Comparison of ENCODE assay signal across 16 cellular contexts in the genomic region with DNA sequence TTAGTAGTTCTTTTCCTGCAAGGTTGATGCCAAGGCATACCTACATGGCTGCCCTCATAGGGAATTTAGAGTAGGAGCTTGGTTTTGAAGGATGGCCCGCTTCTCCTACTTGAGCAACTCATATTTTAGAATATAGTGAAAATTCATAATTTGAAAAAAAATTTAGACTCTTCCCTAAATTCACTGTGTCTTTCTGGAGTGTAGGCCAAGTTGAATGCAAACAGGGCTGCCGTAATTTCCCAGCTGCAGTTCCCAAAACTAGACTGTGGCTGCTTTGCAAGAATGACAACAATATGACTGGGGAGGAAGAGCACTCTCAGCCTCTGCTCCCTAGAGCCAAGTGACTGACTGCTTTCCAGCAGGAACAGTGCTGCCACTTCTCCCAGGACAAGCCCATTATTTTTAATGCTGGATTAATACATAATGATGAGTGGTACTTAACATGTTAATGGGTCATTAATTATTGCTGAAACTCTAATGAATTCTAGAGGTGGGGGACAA.
A peak's percentile ranks its signal among the peaks of the same experiment; 100 is the strongest.
DNase-seq lines count a peak whose midpoint lies in the region; TF ChIP-seq lines count a peak whose summit lies in the region.
"Had no signal": no experiment of that assay in that cellular context is flagged by ENCODE, and none has a peak within 500 bp of the region (broad histone marks: within the 10 kb centered on the region; RNA-seq: fewer than 3 reads in every experiment).

No MANE protein-coding gene starts in this region.

- no peaks in the 10 kb centered on the region for H3K9me3 ChIP-seq in Karpas-422 (ENCODE audit: low read length)
- H3K9me3 ChIP-seq: BLaER1 treated with 17β-estradiol and CSF1 and Interleukin-3, amounts not matched to agents 10 nM and 100 nM had no signal

- H3K4me1 ChIP-seq in Karpas-422 (ENCODE audit: low read length): no peaks in the 10 kb centered on the region

- H3K4me3 ChIP-seq in coronary artery: no peak overlapping the region
- H3K4me3 ChIP-seq in Karpas-422 (ENCODE audit: low read length): no peak overlapping the region
- H3K4me3 ChIP-seq: BLaER1 treated with 17β-estradiol and CSF1 and Interleukin-3, amounts not matched to agents 10 nM and 100 nM; GM12878 had no signal

- no peak for TF ChIP-seq CTCF in coronary artery (IDR thresholded peaks at IDR 0.05)
- no peak for TF ChIP-seq CTCF in neural crest cell (conservative IDR thresholded peaks at IDR 0.05)

- no peaks in the 10 kb centered on the region for H3K27me3 ChIP-seq in Karpas-422 (ENCODE audit: low read length)
- H3K27me3 ChIP-seq: BLaER1 treated with 17β-estradiol and CSF1 and Interleukin-3, amounts not matched to agents 10 nM and 100 nM had no signal

- peaks cover 40% of the 10 kb centered on the region for H3K4me1 Mint-ChIP-seq in neural crest cell

- peak; percentile 19 for DNase-seq in NCI-H82 (lab: John Stamatoyannopoulos, UW)
- no peak for DNase-seq in NCI-H82 treated with DMSO at 0.1 percent for 48 hours (lab: John Stamatoyannopoulos, UW; ENCODE audit: unreplicated experiment)
- DNase-seq in Ammon's horn (ENCODE audit: low spot score): peak; percentile 32
- peak; percentile 36 for DNase-seq in coronary artery (ENCODE audit: low spot score)
- DNase-seq in neural crest cell (ENCODE audit: low read depth, low spot score): no peak
- no peak for DNase-seq in Karpas-422
- DNase-seq in MV-4-11 (lab: John Stamatoyannopoulos, UW): no peak
- DNase-seq in stimulated activated CD8-positive, alpha-beta memory T cell treated with anti-CD3 and anti-CD28 coated beads, Interleukin-4, amount 100 ng/mL, for 48 hours: no peak
- DNase-seq: 8988T; AML-193; CD4-positive, alpha-beta memory T cell; DMS79; GOT3; H9 had no signal

- no peak overlapping the region for H3K27ac ChIP-seq in coronary artery
- H3K27ac ChIP-seq in Karpas-422 (ENCODE audit: low read length): no peak overlapping the region
- H3K27ac ChIP-seq: BLaER1 treated with 17β-estradiol and CSF1 and Interleukin-3, amounts not matched to agents 10 nM and 100 nM had no signal

- peak overlapping the region; percentile 5 for H3K27ac Mint-ChIP-seq in neural crest cell (ENCODE audit: unreplicated experiment)
- H3K27ac Mint-ChIP-seq: H9 had no signal

- H4K20me1 ChIP-seq in Karpas-422 (ENCODE audit: insufficient read depth, low read depth, low read length): no peaks in the 10 kb centered on the region
- H4K20me1 ChIP-seq: BLaER1 treated with 17β-estradiol and CSF1 and Interleukin-3, amounts not matched to agents 10 nM and 100 nM had no signal

- no peak overlapping the region for H3K4me2 ChIP-seq in Karpas-422 (ENCODE audit: low read depth, low read length, poor library complexity, severe bottlenecking)

- no peak overlapping the region for H2AFZ ChIP-seq in Karpas-422 (ENCODE audit: low read length)

- H3K9ac ChIP-seq in Karpas-422 (ENCODE audit: low read length): no peak overlapping the region
- H3K9ac ChIP-seq: BLaER1 treated with 17β-estradiol and CSF1 and Interleukin-3, amounts not matched to agents 10 nM and 100 nM had no signal

- no peaks in the 10 kb centered on the region for H3K79me2 ChIP-seq in Karpas-422 (ENCODE audit: low read length)

- H3K9me2 ChIP-seq in Karpas-422 (replicated peaks; ENCODE audit: insufficient read depth, low read length): no peaks in the 10 kb centered on the region

- H3K36me3 ChIP-seq in Karpas-422 (ENCODE audit: insufficient read depth, low read length): no peaks in the 10 kb centered on the region
- H3K36me3 ChIP-seq: BLaER1 treated with 17β-estradiol and CSF1 and Interleukin-3, amounts not matched to agents 10 nM and 100 nM had no signal

- no peaks in the 10 kb centered on the region for H3K27me3 Mint-ChIP-seq in neural crest cell (ENCODE audit: low read depth)
- H3K27me3 Mint-ChIP-seq: CD4-positive, alpha-beta memory T cell had no signal

- no peak overlapping the region for H3K4me3 Mint-ChIP-seq in neural crest cell
- H3K4me3 Mint-ChIP-seq: CD4-positive, alpha-beta memory T cell; H9 had no signal

- no peaks in the 10 kb centered on the region for H3K9me3 Mint-ChIP-seq in neural crest cell
- H3K9me3 Mint-ChIP-seq: CD4-positive, alpha-beta memory T cell; H9 had no signal

- H3K36me3 Mint-ChIP-seq in neural crest cell (ENCODE audit: low read depth): no peaks in the 10 kb centered on the region
- H3K36me3 Mint-ChIP-seq: CD4-positive, alpha-beta memory T cell had no signal

Comparison
In these comparisons a context has a peak if more than half of its experiments do, and no peak if none do; other contexts are left out.
1. DNase-seq: peak in NCI-H82 (single experiment), Ammon's horn (single experiment) and coronary artery (single experiment); none in NCI-H82 treated with DMSO at 0.1 percent for 48 hours (single experiment), neural crest cell (single experiment), Karpas-422 (single experiment), MV-4-11 (single experiment) and stimulated activated CD8-positive, alpha-beta memory T cell treated with anti-CD3 and anti-CD28 coated beads, Interleukin-4, amount 100 ng/mL, for 48 hours (single experiment).